In genomic region chr17:44314869-44315661, GRCh38 we compare ENCODE assay signal across 1 cellular context.
TF ChIP-seq lines count a peak whose summit lies in the region.

No MANE protein-coding gene starts in this region.

TF ChIP-seq in IMR-90, 13 proteins besides CTCF, POLR2A, EP300 and RAD21 (continued from another document):
- TF ChIP-seq, protein P1, sequence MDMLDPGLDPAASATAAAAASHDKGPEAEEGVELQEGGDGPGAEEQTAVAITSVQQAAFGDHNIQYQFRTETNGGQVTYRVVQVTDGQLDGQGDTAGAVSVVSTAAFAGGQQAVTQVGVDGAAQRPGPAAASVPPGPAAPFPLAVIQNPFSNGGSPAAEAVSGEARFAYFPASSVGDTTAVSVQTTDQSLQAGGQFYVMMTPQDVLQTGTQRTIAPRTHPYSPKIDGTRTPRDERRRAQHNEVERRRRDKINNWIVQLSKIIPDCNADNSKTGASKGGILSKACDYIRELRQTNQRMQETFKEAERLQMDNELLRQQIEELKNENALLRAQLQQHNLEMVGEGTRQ (IDR thresholded peaks at IDR 0.05; ENCODE audit: low read depth, low read length) = no peak
- TF ChIP-seq MAZ (IDR thresholded peaks at IDR 0.05; ENCODE audit: borderline replicate concordance, low read depth, low read length) (no peak), ELK1 (IDR thresholded peaks at IDR 0.05; ENCODE audit: borderline replicate concordance, low read depth, low read length) (no peak), SMC3 (IDR thresholded peaks at IDR 0.05; ENCODE audit: low read depth, low read length) (no peak), FOS (IDR thresholded peaks at IDR 0.05; ENCODE audit: low read depth, low read length) (no peak), NFE2L2 (IDR thresholded peaks at IDR 0.05; ENCODE audit: low read depth, low read length) (no peak), CEBPB (IDR thresholded peaks at IDR 0.05; ENCODE audit: low read depth, low read length) (no peak), RFX5 (IDR thresholded peaks at IDR 0.05; ENCODE audit: low read depth, low read length) (no peak), RCOR1 (IDR thresholded peaks at IDR 0.05; ENCODE audit: insufficient replicate concordance, low read length) (no peak), MXI1 (IDR thresholded peaks at IDR 0.05; ENCODE audit: borderline replicate concordance, low read depth, low read length) (no peak), BHLHE40 (IDR thresholded peaks at IDR 0.05; ENCODE audit: low read depth, low read length) (no peak), CHD1 (IDR thresholded peaks at IDR 0.05; ENCODE audit: low read depth, low read length) (no peak)
